ENCODE assay signal across 27 cellular contexts in the genomic region with DNA sequence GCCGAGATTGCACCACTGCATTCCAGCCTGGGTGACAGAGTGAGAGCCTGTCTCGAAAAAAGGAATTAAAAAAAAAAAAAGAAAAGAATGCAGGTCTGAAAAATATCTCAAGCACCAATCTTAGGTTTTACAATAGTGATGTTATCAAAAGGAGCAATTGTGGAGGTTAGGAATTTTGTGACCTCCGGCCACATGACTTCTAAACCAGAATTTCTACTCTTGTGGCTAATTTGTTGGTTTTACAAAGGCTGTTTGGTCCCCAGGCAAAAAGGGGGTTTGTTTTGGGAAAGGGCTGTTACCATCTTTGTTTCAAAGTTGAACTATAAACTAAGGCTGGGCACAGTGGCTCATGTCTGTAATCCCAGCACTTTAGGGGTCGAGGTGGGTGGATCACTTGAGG.
"Had no signal": no experiment of that assay in that cellular context is flagged by ENCODE, and none has a peak within 500 bp of the region (broad histone marks: within the 10 kb centered on the region; RNA-seq: fewer than 3 reads in every experiment).

No MANE protein-coding gene starts in this region.

- H3K4me1 ChIP-seq: SJSA1 had no signal

- H3K9me3 ChIP-seq: SJSA1 had no signal

- H3K9me3 Mint-ChIP-seq: activated naive CD4-positive, alpha-beta T cell treated with anti-CD3 and anti-CD28 coated beads, Interleukin-2, amount 50 U/mL, for 24 hours; activated T-cell treated with anti-CD3 and anti-CD28 coated beads, Interleukin-2, amount 50 U/mL, for 24 hours; activated T-helper 1 cell treated with anti-CD3 and anti-CD28 coated beads, Interleukin-12 subunit alpha, Interleukin-12 subunit beta, Interleukin-2, Interleukin-4 antibody, amounts not matched to agents 30 ng/mL and 10 ng/mL and 1 ng/mL, durations not matched to agents 14 hours and 24 hours and 36 hours had no signal

- H3K27me3 ChIP-seq: SJSA1 had no signal

- H3K4me1 Mint-ChIP-seq: activated naive CD4-positive, alpha-beta T cell treated with anti-CD3 and anti-CD28 coated beads, Interleukin-2, amount 50 U/mL, for 24 hours; T-helper 17 cell had no signal

- H3K36me3 ChIP-seq: SJSA1 had no signal

- H3K27me3 Mint-ChIP-seq: activated CD8-positive, alpha-beta memory T cell treated with anti-CD3 and anti-CD28 coated beads, Interleukin-2, amount 10 ng/mL, durations not matched to agents 7 days and 5 days; activated naive CD4-positive, alpha-beta T cell treated with anti-CD3 and anti-CD28 coated beads, Interleukin-2, amount 50 U/mL, for 24 hours; T-helper 17 cell had no signal

- ATAC-seq: activated CD8-positive, alpha-beta memory T cell treated with anti-CD3 and anti-CD28 coated beads, Interleukin-2, amount 10 ng/mL, durations not matched to agents 7 days and 5 days; Right ventricle myocardium inferior; T-helper 17 cell; WTC11 had no signal

- DNase-seq: activated CD4-positive, alpha-beta T cell treated with anti-CD3 and anti-CD28 coated beads for 48 hours; activated CD4-positive, alpha-beta T cell treated with anti-CD3 and anti-CD28 coated beads, Interleukin-2, amount 50 U/mL, for 4 hours; activated CD4-positive, CD25-positive, alpha-beta regulatory T cell treated with anti-CD3 and anti-CD28 coated beads, Interleukin-2, amount 50 U/mL, for 72 hours; activated CD8-positive, alpha-beta memory T cell treated with anti-CD3 and anti-CD28 coated beads, Interleukin-2, amount 10 ng/mL, durations not matched to agents 7 days and 5 days; activated effector memory CD4-positive, alpha-beta T cell treated with Interleukin-2 at 50 U/mL for 16 hours; activated naive CD4-positive, alpha-beta T cell; activated T-cell treated with anti-CD3 and anti-CD28 coated beads, Interleukin-2, amount 50 U/mL, for 24 hours; aorta; central memory CD4-positive, alpha-beta T cell; Kasumi-1; KBM-7; NCI-H1092; NCI-H1417; NCI-H1930; NCI-H2171 treated with DMSO at 0.1 percent for 48 hours; NCI-H226; NCI-H510A; NCI-H69; NK-92 treated with Interleukin-12 subunit alpha and Interleukin-12 subunit beta, amount 100 ng/mL, for 24 hours; OCI-M1; T-helper 17 cell; T-helper 9 cell had no signal

- H3K27ac ChIP-seq: SJSA1 had no signal

- H3K36me3 Mint-ChIP-seq: activated CD8-positive, alpha-beta memory T cell treated with anti-CD3 and anti-CD28 coated beads, Interleukin-2, amount 10 ng/mL, durations not matched to agents 7 days and 5 days; activated naive CD4-positive, alpha-beta T cell treated with anti-CD3 and anti-CD28 coated beads, Interleukin-2, amount 50 U/mL, for 24 hours had no signal

- H3K27ac Mint-ChIP-seq: activated CD8-positive, alpha-beta memory T cell treated with anti-CD3 and anti-CD28 coated beads, Interleukin-2, amount 10 ng/mL, durations not matched to agents 7 days and 5 days; activated naive CD4-positive, alpha-beta T cell treated with anti-CD3 and anti-CD28 coated beads, Interleukin-2, amount 50 U/mL, for 24 hours; activated T-cell treated with anti-CD3 and anti-CD28 coated beads, Interleukin-2, amount 50 U/mL, for 24 hours; activated T-helper 1 cell treated with anti-CD3 and anti-CD28 coated beads, Interleukin-12 subunit alpha, Interleukin-12 subunit beta, Interleukin-2, Interleukin-4 antibody, amounts not matched to agents 30 ng/mL and 10 ng/mL and 1 ng/mL, durations not matched to agents 14 hours and 24 hours and 36 hours; T-helper 17 cell; WTC11 had no signal

- H3K4me3 ChIP-seq: SJSA1 had no signal

- H3K4me3 Mint-ChIP-seq: activated CD8-positive, alpha-beta memory T cell treated with anti-CD3 and anti-CD28 coated beads, Interleukin-2, amount 10 ng/mL, durations not matched to agents 7 days and 5 days; activated naive CD4-positive, alpha-beta T cell treated with anti-CD3 and anti-CD28 coated beads, Interleukin-2, amount 50 U/mL, for 24 hours; activated T-cell treated with anti-CD3 and anti-CD28 coated beads, Interleukin-2, amount 50 U/mL, for 24 hours; activated T-helper 1 cell treated with anti-CD3 and anti-CD28 coated beads, Interleukin-12 subunit alpha, Interleukin-12 subunit beta, Interleukin-2, Interleukin-4 antibody, amounts not matched to agents 30 ng/mL and 10 ng/mL and 1 ng/mL, durations not matched to agents 14 hours and 24 hours and 36 hours; T-helper 17 cell; WTC11 had no signal
